In the genomic region with DNA sequence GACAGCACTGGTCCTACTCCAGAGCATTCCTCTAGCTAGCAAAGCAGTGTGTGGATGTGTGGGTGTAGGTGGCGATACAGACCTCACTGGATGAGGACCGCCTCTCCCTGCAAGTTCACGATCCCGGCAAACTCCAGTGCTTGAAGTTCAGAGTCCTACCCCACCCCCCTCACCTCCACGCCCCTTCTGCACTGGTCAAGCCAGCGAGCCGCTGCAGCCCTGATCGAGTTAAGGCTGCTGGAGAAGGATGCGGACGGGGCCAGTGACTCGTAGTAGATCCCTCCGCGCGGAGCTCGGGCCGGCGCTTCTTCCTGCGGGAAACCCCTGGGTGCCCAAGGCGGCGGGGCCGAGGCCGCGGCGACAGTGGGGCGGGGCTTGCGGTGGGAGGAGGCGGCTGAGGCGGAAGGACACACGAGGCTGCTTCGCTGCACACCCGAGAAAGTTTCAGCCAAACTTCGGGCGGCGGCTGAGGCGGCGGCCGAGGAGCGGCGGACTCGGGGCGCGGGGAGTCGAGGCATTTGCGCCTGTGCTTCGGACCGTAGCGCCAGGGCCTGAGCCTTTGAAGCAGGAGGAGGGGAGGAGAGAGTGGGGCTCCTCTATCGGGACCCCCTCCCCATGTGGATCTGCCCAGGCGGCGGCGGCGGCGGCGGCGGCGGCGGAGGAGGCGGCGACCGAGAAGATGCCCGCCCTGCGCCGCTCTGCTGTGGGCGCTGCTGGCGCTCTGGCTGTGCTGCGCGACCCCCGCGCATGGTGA, we compare ENCODE assay signal across 8 cellular contexts.
DNase-seq lines count a peak whose midpoint lies in the region; TF ChIP-seq lines count a peak whose summit lies in the region.
"Not testable (repeated sequence)": the region's sequence is repeated elsewhere in the genome, so short reads cannot be mapped to it uniquely, and the experiment has no call there.

No MANE protein-coding gene starts in this region.

- H3K4me3 ChIP-seq in BLaER1 (peak overlapping the region; percentile 67), left ventricle myocardium inferior (peak overlapping the region; percentile 64)

- not testable (repeated sequence) for H4K20me1 ChIP-seq in BLaER1

- H3K27ac ChIP-seq in BLaER1, result not testable (repeated sequence)
- H3K27ac ChIP-seq in left ventricle myocardium inferior (replicated peaks), result peak overlapping the region; percentile 79

- CTCF ChIA-PET in MCF 10A (lab: Yijun Ruan, JAX), result not testable (repeated sequence)

- not testable (repeated sequence) for TF ChIP-seq CTCF in MCF 10A (IDR thresholded peaks at IDR 0.05; ENCODE audit: unreplicated experiment); left ventricle myocardium inferior (IDR thresholded peaks at IDR 0.05; ENCODE audit: borderline replicate concordance)

- POLR2A ChIA-PET in MCF 10A (lab: Yijun Ruan, JAX), result interaction anchor here (0.6 kb wide), 1 partner anchor 1670 kb away, joined by 3 read pairs; no protein-coding TSS in a partner anchor

- H3K27me3 Mint-ChIP-seq in MCF 10A (ENCODE audit: insufficient read depth, unreplicated experiment), result not testable (repeated sequence)

- BruUV-seq in MCF 10A (replicated peaks; lab: Mats Ljungman, UMichigan), result not testable (repeated sequence)

- not testable (repeated sequence) for H3K27me3 ChIP-seq in BLaER1; left ventricle myocardium inferior (ENCODE audit: low read depth)

- not testable (repeated sequence) for H3K9me3 Mint-ChIP-seq in MCF 10A (ENCODE audit: unreplicated experiment)

- not testable (repeated sequence) for H3K27ac Mint-ChIP-seq in MCF 10A (ENCODE audit: low read depth, unreplicated experiment)

- not testable (repeated sequence) for H3K9me3 ChIP-seq in BLaER1; left ventricle myocardium inferior (replicated peaks)

- peak overlapping the region; percentile 69 for H3K4me3 Mint-ChIP-seq in MCF 10A (ENCODE audit: unreplicated experiment)

- peak; percentile 40 for DNase-seq in HS-27A (ENCODE audit: low read depth)
- DNase-seq in OCI-M1 (lab: John Stamatoyannopoulos, UW), result peak; percentile 85
- DNase-seq in activated CD4-positive, alpha-beta T cell treated with anti-CD3 and anti-CD28 coated beads, Interleukin-2, amount 50 U/mL, for 4 hours, result peak; percentile 28 to 40
- DNase-seq in MCF 10A (ENCODE audit: unreplicated experiment), result peak; percentile 69
- DNase-seq in left ventricle myocardium inferior, result peak; percentile 76
- DNase-seq in non-pigmented ciliary epithelial cell (ENCODE audit: low read depth), result peak; percentile 26
- DNase-seq in stimulated activated CD8-positive, alpha-beta memory T cell treated with anti-CD3 and anti-CD28 coated beads, Interleukin-15, amount 100 ng/mL, for 48 hours (ENCODE audit: low read depth in 2 of 2), result peak; percentile 17 to 28

- H3K36me3 ChIP-seq in BLaER1, left ventricle myocardium inferior: not testable (repeated sequence)

- H3K9ac ChIP-seq in BLaER1, result peak overlapping the region; percentile 63; the same call in 1 of the 2 replicates

- not testable (repeated sequence) for H3K4me1 Mint-ChIP-seq in MCF 10A (ENCODE audit: insufficient read depth, unreplicated experiment)

- H3K4me2 ChIP-seq in BLaER1, result not testable (repeated sequence)

- intact Hi-C loops in MCF 10A (cut with micrococcal nuclease); left ventricle myocardium inferior (cut with micrococcal nuclease): not testable (repeated sequence)

- H3K36me3 Mint-ChIP-seq in MCF 10A (ENCODE audit: insufficient read depth, unreplicated experiment), result not testable (repeated sequence)

- H3K4me1 ChIP-seq in BLaER1, left ventricle myocardium inferior: not testable (repeated sequence)

Comparison
In these comparisons a context has a peak if more than half of its experiments do, and no peak if none do; other contexts are left out.
1. DNase-seq: peak in every context shown above with its lines; median percentile 85 in OCI-M1; 76 in left ventricle myocardium inferior; 69 in MCF 10A; 40 in HS-27A; 34 in activated CD4-positive, alpha-beta T cell treated with anti-CD3 and anti-CD28 coated beads, Interleukin-2, amount 50 U/mL, for 4 hours; 26 in non-pigmented ciliary epithelial cell; 22 in stimulated activated CD8-positive, alpha-beta memory T cell treated with anti-CD3 and anti-CD28 coated beads, Interleukin-15, amount 100 ng/mL, for 48 hours.